In the genomic region with DNA sequence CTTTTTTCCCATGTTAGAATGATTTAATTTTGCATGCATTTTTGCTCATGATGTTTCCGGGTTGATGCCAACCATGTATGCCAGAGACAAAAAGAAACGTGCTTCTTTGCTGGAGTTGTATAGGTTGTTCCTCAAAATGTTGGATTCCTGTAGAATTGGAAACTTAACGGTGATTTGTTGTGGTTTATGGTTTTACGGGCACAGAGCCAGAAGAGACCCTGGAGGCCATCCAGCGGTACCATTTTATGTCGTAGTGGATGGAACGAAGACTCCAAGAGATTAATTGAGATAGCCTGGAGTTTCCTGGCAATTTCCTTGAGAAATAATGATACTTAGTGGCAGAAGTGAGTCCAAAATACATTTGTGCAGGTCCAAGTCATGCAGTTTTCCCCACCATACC, we compare ENCODE assay signal across 23 cellular contexts.
"Had no signal": no experiment of that assay in that cellular context is flagged by ENCODE, and none has a peak within 500 bp of the region (broad histone marks: within the 10 kb centered on the region; RNA-seq: fewer than 3 reads in every experiment).

No MANE protein-coding gene starts in this region.

- H3K4me3 ChIP-seq: colonic mucosa, coronary artery, dorsolateral prefrontal cortex, esophagus muscularis mucosa, esophagus squamous epithelium, gastrocnemius medialis, gastroesophageal sphincter, heart left ventricle, heart right ventricle had no signal

- H3K4me1 ChIP-seq: colonic mucosa, esophagus muscularis mucosa, gastrocnemius medialis, gastroesophageal sphincter had no signal

- DNase-seq: colonic mucosa; cortex of kidney; dermis blood vessel endothelial cell; dorsolateral prefrontal cortex; effector CD4-positive, alpha-beta T cell; effector CD8-positive, alpha-beta T cell; effector memory CD4-positive, alpha-beta T cell; effector memory CD8-positive, alpha-beta T cell; endodermal cell; erythroblast; esophagus squamous epithelium; foreskin fibroblast; foreskin keratinocyte; foreskin melanocyte; gastrocnemius medialis; glutamatergic neuron; head of caudate nucleus; heart left ventricle; heart right ventricle had no signal

- H3K27ac ChIP-seq: colonic mucosa, coronary artery, dorsolateral prefrontal cortex, epithelial cell of prostate, esophagus muscularis mucosa, esophagus squamous epithelium, foreskin keratinocyte, gastrocnemius medialis, gastroesophageal sphincter, heart left ventricle, heart right ventricle had no signal

- H3K9me3 ChIP-seq: colonic mucosa, esophagus squamous epithelium, gastrocnemius medialis, gastroesophageal sphincter had no signal

- H3K36me3 ChIP-seq: colonic mucosa, esophagus muscularis mucosa, esophagus squamous epithelium, gastrocnemius medialis, gastroesophageal sphincter, heart left ventricle, heart right ventricle had no signal

- H3K27me3 ChIP-seq: colonic mucosa, esophagus muscularis mucosa, esophagus squamous epithelium, foreskin keratinocyte, gastrocnemius medialis, gastroesophageal sphincter, heart left ventricle, heart right ventricle had no signal
